In genomic region chr9:135587658-135588057, GRCh38 we compare ENCODE assay signal across 21 cellular contexts. TPM values are rescaled to one million over a fixed set of nuclear protein-coding genes. Genes with fewer than 3 reads are reported as not detected.
DNase-seq lines count a peak whose midpoint lies in the region; TF ChIP-seq lines count a peak whose summit lies in the region.
"Had no signal": no experiment of that assay in that cellular context is flagged by ENCODE, and none has a peak within 500 bp of the region (broad histone marks: within the 10 kb centered on the region; RNA-seq: fewer than 3 reads in every experiment).

No MANE protein-coding gene starts in this region.

- DNase-seq in A172 (ENCODE audit: low spot score) (peak; percentile 79), dermis microvascular lymphatic vessel endothelial cell (ENCODE audit: low read depth in 2 of 2) (peak; percentile 53 to 74), mesendoderm (peak; percentile 52), NCI-H524 (lab: John Stamatoyannopoulos, UW) (no peak), GM13976 (ENCODE audit: low spot score) (no peak), EL (no peak), SIG-M5 (lab: John Stamatoyannopoulos, UW) (no peak)
- DNase-seq: 8988T; BE2C; CD4-positive, CD25-positive, alpha-beta regulatory T cell; COR-L47; GF-D8; HCEC 1CT; MG63; NCI-H1092 treated with DMSO at 0.1 percent for 48 hours; NCI-H146; NCI-H2081; NCI-H2171 treated with DMSO at 0.1 percent for 48 hours; NCI-H446 treated with DMSO at 0.1 percent for 48 hours; SHP77 had no signal

- no peaks in the 10 kb centered on the region for H3K27me3 ChIP-seq in mesendoderm (ENCODE audit: insufficient read depth, low read length, poor library complexity)
- H3K27me3 ChIP-seq: BE2C, MG63 had no signal

- H3K4ac ChIP-seq in mesendoderm (ENCODE audit: low read depth, low read length): no peak overlapping the region

- no peak overlapping the region for H3K56ac ChIP-seq in mesendoderm (ENCODE audit: low read length)

- TF ChIP-seq RAD21 in Ishikawa (IDR thresholded peaks at IDR 0.05; ENCODE audit: low read depth): no peak

- H3K4me1 ChIP-seq in mesendoderm (ENCODE audit: control insufficient read depth, low read depth, low read length): no peaks in the 10 kb centered on the region

- no peak overlapping the region for H2AK5ac ChIP-seq in mesendoderm (ENCODE audit: low read length)

- no peak overlapping the region for H2BK120ac ChIP-seq in mesendoderm (ENCODE audit: low read depth, low read length)

- in situ Hi-C loops in GM13976 (cut with MboI; ENCODE audit: low sequenced_read_pairs, unreplicated experiment): no loop called here

- H3K4me2 ChIP-seq in mesendoderm (ENCODE audit: low read length): no peak overlapping the region

- H3K18ac ChIP-seq in mesendoderm (ENCODE audit: low read length): no peak overlapping the region

- H3K79me2 ChIP-seq in mesendoderm (ENCODE audit: control insufficient read depth, insufficient read depth, low read length): no peaks in the 10 kb centered on the region

- TF ChIP-seq EP300 in Ishikawa (IDR thresholded peaks at IDR 0.05; ENCODE audit: borderline replicate concordance): no peak

- no peak overlapping the region for H2BK5ac ChIP-seq in mesendoderm (ENCODE audit: low read length)

- WGBS in mesendoderm (ENCODE audit: extremely low coverage, insufficient coverage, low lambda C conversion rate): no CpG with 5 or more reads among the region's 7 CpGs

- H3K79me1 ChIP-seq in mesendoderm (ENCODE audit: low read length): no peaks in the 10 kb centered on the region

- H3K36me3 ChIP-seq in mesendoderm (ENCODE audit: control insufficient read depth, insufficient read depth, low read length): no peaks in the 10 kb centered on the region
- H3K36me3 ChIP-seq: BE2C, MG63 had no signal

- no peak overlapping the region for H3K4me3 ChIP-seq in mesendoderm (ENCODE audit: low read length)
- H3K4me3 ChIP-seq: MG63 had no signal

- no peak overlapping the region for H2BK15ac ChIP-seq in mesendoderm (replicated peaks; ENCODE audit: low read depth)

- no peak overlapping the region for H4K8ac ChIP-seq in mesendoderm (ENCODE audit: low read depth, low read length)

- TF ChIP-seq CTCF in GM13976 (IDR thresholded peaks at IDR 0.05; ENCODE audit: borderline replicate concordance, control extremely low read depth, extremely low read depth, insufficient read depth, missing control alignments): no peak

- H4K5ac ChIP-seq in mesendoderm (ENCODE audit: low read length): no peak overlapping the region

- no peak overlapping the region for H3K23ac ChIP-seq in mesendoderm (ENCODE audit: low read length)

- H3K27ac ChIP-seq in mesendoderm (ENCODE audit: low read depth, low read length): no peak overlapping the region

- H3K9ac ChIP-seq in mesendoderm (ENCODE audit: low read length): no peak overlapping the region

TF ChIP-seq in Ishikawa, 13 proteins besides CTCF, POLR2A, EP300 and RAD21:
- no peak for TF ChIP-seq CREB1 (IDR thresholded peaks at IDR 0.05; ENCODE audit: low read depth)
- TF ChIP-seq, protein P1, sequence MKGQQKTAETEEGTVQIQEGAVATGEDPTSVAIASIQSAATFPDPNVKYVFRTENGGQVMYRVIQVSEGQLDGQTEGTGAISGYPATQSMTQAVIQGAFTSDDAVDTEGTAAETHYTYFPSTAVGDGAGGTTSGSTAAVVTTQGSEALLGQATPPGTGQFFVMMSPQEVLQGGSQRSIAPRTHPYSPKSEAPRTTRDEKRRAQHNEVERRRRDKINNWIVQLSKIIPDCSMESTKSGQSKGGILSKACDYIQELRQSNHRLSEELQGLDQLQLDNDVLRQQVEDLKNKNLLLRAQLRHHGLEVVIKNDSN (IDR thresholded peaks at IDR 0.05): peak; percentile 73

RNA-seq across cellular contexts. Expression of gene PAEP, which starts 26.1 kb away (rescaled TPM):
- total RNA-seq in A172 (2014; rRNA removed; shearing (Covaris generic)): not detected in 2 replicates
- not detected in 2 replicates for total RNA-seq in dermis microvascular lymphatic vessel endothelial cell
- polyA plus RNA-seq in mesendoderm (2013, experiment 1 of 2): 0.08 TPM
- polyA plus RNA-seq in mesendoderm (2013, experiment 2 of 2): not detected
- total RNA-seq: CD4-positive, CD25-positive, alpha-beta regulatory T cell had no signal
- polyA plus RNA-seq: CD4-positive, CD25-positive, alpha-beta regulatory T cell had no signal

RNA-seq across cellular contexts. Expression of gene OBP2A, which starts 41.7 kb away (rescaled TPM):
- not detected in 2 replicates for total RNA-seq in A172 (2014; rRNA removed; shearing (Covaris generic))
- not detected in 2 replicates for total RNA-seq in dermis microvascular lymphatic vessel endothelial cell
- polyA plus RNA-seq in mesendoderm (2013, experiment 1 of 2): not detected
- not detected for polyA plus RNA-seq in mesendoderm (2013, experiment 2 of 2)
- total RNA-seq: CD4-positive, CD25-positive, alpha-beta regulatory T cell had no signal
- polyA plus RNA-seq: CD4-positive, CD25-positive, alpha-beta regulatory T cell had no signal

RNA-seq across cellular contexts. Expression of gene GLT6D1, which starts 51.7 kb away (rescaled TPM):
- total RNA-seq in A172 (2014; rRNA removed; shearing (Covaris generic)): not detected in 2 replicates
- not detected in 2 replicates for total RNA-seq in dermis microvascular lymphatic vessel endothelial cell
- 0.03 TPM for polyA plus RNA-seq in mesendoderm (2013, experiment 1 of 2)
- polyA plus RNA-seq in mesendoderm (2013, experiment 2 of 2): not detected
- total RNA-seq: CD4-positive, CD25-positive, alpha-beta regulatory T cell had no signal
- polyA plus RNA-seq: CD4-positive, CD25-positive, alpha-beta regulatory T cell had no signal

Comparison
In these comparisons a context has a peak if more than half of its experiments do, and no peak if none do; other contexts are left out.
1. DNase-seq: peak in A172 (single experiment), dermis microvascular lymphatic vessel endothelial cell (2 of 2) and mesendoderm (single experiment); none in NCI-H524 (0 of 2), GM13976 (single experiment), EL (single experiment) and SIG-M5 (single experiment).